21 cellular contexts compared by ENCODE assay signal in the genomic region with DNA sequence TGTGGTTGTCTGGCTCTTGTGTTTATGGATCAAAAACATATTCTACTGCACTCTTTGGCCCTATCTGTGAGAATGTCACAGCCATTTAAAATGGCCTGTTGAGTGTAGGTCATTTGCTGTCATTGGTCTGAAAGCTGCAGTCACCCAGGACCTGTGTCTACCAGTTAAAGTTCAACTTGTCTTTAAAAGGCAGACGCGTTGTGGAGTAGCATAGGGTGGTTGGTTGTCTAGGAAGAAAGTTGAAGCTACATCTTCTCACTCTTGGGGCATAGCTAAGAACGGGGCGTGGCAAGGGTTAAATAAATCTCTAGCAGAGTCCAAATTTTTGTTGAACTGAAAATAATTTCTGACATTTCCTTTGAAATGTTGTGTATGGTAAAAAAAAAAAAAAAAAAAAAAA.
DNase-seq lines count a peak whose midpoint lies in the region; TF ChIP-seq lines count a peak whose summit lies in the region.
"Had no signal": no experiment of that assay in that cellular context is flagged by ENCODE, and none has a peak within 500 bp of the region (broad histone marks: within the 10 kb centered on the region; RNA-seq: fewer than 3 reads in every experiment).

No MANE protein-coding gene starts in this region.

- H3K27me3 ChIP-seq in adipocyte (replicated peaks; ENCODE audit: control insufficient read depth, insufficient read depth, low read length), result no peaks in the 10 kb centered on the region

- peak overlapping the region; percentile 66 for H3K4me3 ChIP-seq in adipocyte (ENCODE audit: low read length)
- H3K4me3 ChIP-seq: BLaER1 treated with 17β-estradiol and CSF1 and Interleukin-3, amounts not matched to agents 10 nM and 100 nM; GM12878; GM23248 had no signal

- no peak for TF ChIP-seq POLR2A in erythroblast (IDR thresholded peaks at IDR 0.05; ENCODE audit: low read length)

- H3K9me3 Mint-ChIP-seq in glutamatergic neuron (ENCODE audit: unreplicated experiment), result peaks cover 9% of the 10 kb centered on the region
- no peaks in the 10 kb centered on the region for H3K9me3 Mint-ChIP-seq in progenitor cell of endocrine pancreas (ENCODE audit: low read depth)
- H3K9me3 Mint-ChIP-seq: CD4-positive, alpha-beta T cell; CD8-positive, alpha-beta memory T cell had no signal

- DNase-seq in adipocyte (ENCODE audit: low read depth) (no peak), glutamatergic neuron (no peak), progenitor cell of endocrine pancreas (ENCODE audit: low spot score, unreplicated experiment) (no peak), AG08395 (ENCODE audit: low spot score) (no peak), ecto neural progenitor cell (ENCODE audit: low spot score) (no peak), erythroblast (lab: John Stamatoyannopoulos, UW) (no peak), NCI-H82 treated with DMSO at 0.1 percent for 48 hours (lab: John Stamatoyannopoulos, UW; ENCODE audit: unreplicated experiment) (no peak)
- DNase-seq: AML-193; BE2C; CD4-positive, alpha-beta T cell; CD8-positive, alpha-beta memory T cell; DMS 273 treated with DMSO at 0.1 percent for 48 hours; DMS79; EL; GDM1; GM23248; H7; HCEC 1CT had no signal

- H3K9me3 ChIP-seq in adipocyte (ENCODE audit: control insufficient read depth, low read length), result no peaks in the 10 kb centered on the region
- H3K9me3 ChIP-seq: BE2C; BLaER1 treated with 17β-estradiol and CSF1 and Interleukin-3, amounts not matched to agents 10 nM and 100 nM had no signal

- H3K9ac ChIP-seq in adipocyte (ENCODE audit: low read length), result no peak overlapping the region
- H3K9ac ChIP-seq: BLaER1 treated with 17β-estradiol and CSF1 and Interleukin-3, amounts not matched to agents 10 nM and 100 nM; GM23248 had no signal

- H3K36me3 Mint-ChIP-seq in glutamatergic neuron (ENCODE audit: unreplicated experiment), result peaks cover 19% of the 10 kb centered on the region
- H3K36me3 Mint-ChIP-seq in progenitor cell of endocrine pancreas (ENCODE audit: insufficient read depth), result no peaks in the 10 kb centered on the region
- H3K36me3 Mint-ChIP-seq: CD14-positive monocyte; CD8-positive, alpha-beta memory T cell had no signal

- H3K36me3 ChIP-seq in adipocyte (ENCODE audit: control insufficient read depth, insufficient read depth, low read length, severe bottlenecking), result peaks cover 17% of the 10 kb centered on the region
- H3K36me3 ChIP-seq: BE2C; BLaER1 treated with 17β-estradiol and CSF1 and Interleukin-3, amounts not matched to agents 10 nM and 100 nM had no signal

- H3K27me3 Mint-ChIP-seq in glutamatergic neuron (ENCODE audit: unreplicated experiment), result peaks cover 8% of the 10 kb centered on the region
- H3K27me3 Mint-ChIP-seq in progenitor cell of endocrine pancreas, result peaks cover 45% of the 10 kb centered on the region

- no peak overlapping the region for H3K27ac Mint-ChIP-seq in glutamatergic neuron (ENCODE audit: unreplicated experiment)
- peak overlapping the region; percentile 53 for H3K27ac Mint-ChIP-seq in progenitor cell of endocrine pancreas
- H3K27ac Mint-ChIP-seq: CD14-positive monocyte; CD4-positive, alpha-beta T cell; CD8-positive, alpha-beta memory T cell had no signal

- H3K4me1 ChIP-seq in adipocyte (ENCODE audit: control insufficient read depth, insufficient read depth, low read length), result peaks cover 82% of the 10 kb centered on the region
- H3K4me1 ChIP-seq: BE2C had no signal

- H3K4me1 Mint-ChIP-seq in glutamatergic neuron (ENCODE audit: low read depth, unreplicated experiment) (peaks cover 64% of the 10 kb centered on the region), progenitor cell of endocrine pancreas (ENCODE audit: low read depth) (peaks cover 44% of the 10 kb centered on the region)
- H3K4me1 Mint-ChIP-seq: CD14-positive monocyte; CD8-positive, alpha-beta memory T cell had no signal

- TF ChIP-seq CTCF in glutamatergic neuron (IDR thresholded peaks at IDR 0.05; ENCODE audit: partially characterized antibody, unreplicated experiment) (no peak), progenitor cell of endocrine pancreas (IDR thresholded peaks at IDR 0.05; ENCODE audit: unreplicated experiment) (no peak)

- H3K4me3 Mint-ChIP-seq in glutamatergic neuron (ENCODE audit: unreplicated experiment) (peak overlapping the region; percentile 78), progenitor cell of endocrine pancreas (ENCODE audit: low read depth) (no peak overlapping the region)
- H3K4me3 Mint-ChIP-seq: CD14-positive monocyte; CD4-positive, alpha-beta T cell; CD8-positive, alpha-beta memory T cell had no signal
